ENCODE assay signal across 8 cellular contexts in genomic region chr14:57486767-57487379, GRCh38. TPM values are rescaled to one million over a fixed set of nuclear protein-coding genes. Genes with fewer than 3 reads are reported as not detected.
DNase-seq lines count a peak whose midpoint lies in the region; ATAC-seq, FAIRE-seq and TF ChIP-seq lines count a peak whose summit lies in the region.

No MANE protein-coding gene starts in this region.

- H3K4me1 Mint-ChIP-seq in nephron: no peaks in the 10 kb centered on the region
- H3K4me1 Mint-ChIP-seq in stimulated activated naive CD8-positive, alpha-beta T cell treated with anti-CD3 and anti-CD28 coated beads, Interleukin-15, amount 100 ng/mL, for 72 hours: no peaks in the 10 kb centered on the region

- no peak overlapping the region for H3K27ac Mint-ChIP-seq in nephron
- no peak overlapping the region for H3K27ac Mint-ChIP-seq in stimulated activated naive CD8-positive, alpha-beta T cell treated with anti-CD3 and anti-CD28 coated beads, Interleukin-15, amount 100 ng/mL, for 72 hours

- H3K4me3 ChIP-seq in sigmoid colon: no peak overlapping the region

- H3K27me3 ChIP-seq in sigmoid colon: no peaks in the 10 kb centered on the region

- peaks cover 4% of the 10 kb centered on the region for H3K27me3 Mint-ChIP-seq in nephron (ENCODE audit: low read depth)
- peaks cover 5% of the 10 kb centered on the region for H3K27me3 Mint-ChIP-seq in stimulated activated naive CD8-positive, alpha-beta T cell treated with anti-CD3 and anti-CD28 coated beads, Interleukin-15, amount 100 ng/mL, for 72 hours

- peak; percentile 25 for DNase-seq in COLO668 (lab: John Stamatoyannopoulos, UW; ENCODE audit: unreplicated experiment)
- DNase-seq in HT-29 (ENCODE audit: low spot score): peak; percentile 56
- peak; percentile 92 for DNase-seq in NCI-H82 treated with DMSO at 0.1 percent for 48 hours (lab: John Stamatoyannopoulos, UW; ENCODE audit: unreplicated experiment)
- no peak for DNase-seq in stimulated activated naive CD8-positive, alpha-beta T cell treated with anti-CD3 and anti-CD28 coated beads, Interleukin-15, amount 100 ng/mL, for 72 hours
- no peak for DNase-seq in sigmoid colon

- no peak for ATAC-seq in GM21717 (IDR thresholded peaks at IDR 0.05; ENCODE audit: unreplicated experiment)
- ATAC-seq in stimulated activated naive CD8-positive, alpha-beta T cell treated with anti-CD3 and anti-CD28 coated beads, Interleukin-15, amount 100 ng/mL, for 72 hours: no peak

- H3K9me3 ChIP-seq in sigmoid colon: no peaks in the 10 kb centered on the region

- no peak overlapping the region for H3K27ac ChIP-seq in sigmoid colon

- H3K4me1 ChIP-seq in sigmoid colon: no peaks in the 10 kb centered on the region

- no peak for TF ChIP-seq POLR2A in sigmoid colon (IDR thresholded peaks at IDR 0.05)

- H3K36me3 Mint-ChIP-seq in nephron (ENCODE audit: low read depth): peaks cover 11% of the 10 kb centered on the region

- no peak for TF ChIP-seq EP300 in sigmoid colon (IDR thresholded peaks at IDR 0.05)

- H3K4me3 Mint-ChIP-seq in nephron: no peak overlapping the region
- no peak overlapping the region for H3K4me3 Mint-ChIP-seq in stimulated activated naive CD8-positive, alpha-beta T cell treated with anti-CD3 and anti-CD28 coated beads, Interleukin-15, amount 100 ng/mL, for 72 hours

- intact Hi-C loops in sigmoid colon (cut with DNase I): no loop called here

- 44 to 48% methylated on average over 3 of the region's 3 CpGs for WGBS in sigmoid colon, 2 donors

- H3K36me3 ChIP-seq in sigmoid colon: no peaks in the 10 kb centered on the region

- FAIRE-seq in endometrium (lab: Jason Lieb, UNC): peak; percentile 72

- H3K9me3 Mint-ChIP-seq in nephron: no peaks in the 10 kb centered on the region
- H3K9me3 Mint-ChIP-seq in stimulated activated naive CD8-positive, alpha-beta T cell treated with anti-CD3 and anti-CD28 coated beads, Interleukin-15, amount 100 ng/mL, for 72 hours: no peaks in the 10 kb centered on the region

- TF ChIP-seq CTCF in nephron (IDR thresholded peaks at IDR 0.05; ENCODE audit: unreplicated experiment in 3 of 3): peak; percentile 75 to 83 (median 78)
- peak in 2 of 4 experiments; percentile 17 to 64 for TF ChIP-seq CTCF in sigmoid colon (IDR thresholded peaks at IDR 0.05)

RNA-seq across cellular contexts. Expression of gene CCDC198, which starts 6.8 kb away (rescaled TPM):
- total RNA-seq in HT-29 (2014; rRNA removed; shearing (Covaris generic)): 9.4 and 15.0 TPM in 2 replicates
- total RNA-seq in sigmoid colon: not detected
- polyA plus RNA-seq in sigmoid colon: not detected

Comparison
In these comparisons a context has a peak if more than half of its experiments do, and no peak if none do; other contexts are left out.
1. DNase-seq: peak in COLO668 (single experiment), HT-29 (single experiment) and NCI-H82 treated with DMSO at 0.1 percent for 48 hours (single experiment); none in stimulated activated naive CD8-positive, alpha-beta T cell treated with anti-CD3 and anti-CD28 coated beads, Interleukin-15, amount 100 ng/mL, for 72 hours (0 of 2) and sigmoid colon (single experiment).
2. RNA of gene CCDC198, which starts 6.8 kb away (total RNA-seq): 9.4 to 15.0 TPM in HT-29; not detected in sigmoid colon; every median in the first group is over 10 times any median in the second.